ENCODE assay signal across 1 cellular context in the genomic region with DNA sequence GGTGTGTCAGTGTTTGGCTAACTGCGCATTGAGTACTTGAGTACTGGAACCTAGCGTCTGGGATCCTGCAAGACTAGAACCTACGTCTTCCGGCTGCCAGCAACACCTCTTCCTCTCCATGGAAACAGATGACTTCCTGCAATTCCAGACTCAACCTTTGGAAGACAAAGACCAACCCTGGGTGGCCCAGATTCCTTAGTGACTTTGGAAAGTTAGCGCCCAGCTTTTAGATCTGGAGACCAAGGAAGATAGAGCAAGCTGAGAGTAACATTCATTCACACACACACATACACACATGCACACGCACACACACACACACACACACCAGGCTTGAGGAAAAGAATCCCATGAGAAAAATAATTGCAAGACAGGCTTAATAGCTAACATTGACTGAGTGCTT.
TF ChIP-seq lines count a peak whose summit lies in the region.

No MANE protein-coding gene starts in this region.

TF ChIP-seq in K562, 482 proteins besides CTCF, POLR2A, EP300 and RAD21:
- TF ChIP-seq ZNF436 (CRISPR knock-in tag; IDR thresholded peaks at IDR 0.05) (no peak), POLR2AphosphoS2 (IDR thresholded peaks at IDR 0.05; ENCODE audit: low read length) (peak; percentile 3; the same call in 1 of the 2 replicates), ZNF146 (CRISPR knock-in tag; IDR thresholded peaks at IDR 0.05; ENCODE audit: unreplicated experiment) (no peak), ZNF324 (CRISPR knock-in tag; IDR thresholded peaks at IDR 0.05) (no peak), RBM15 (IDR thresholded peaks at IDR 0.05; ENCODE audit: insufficient read depth, low read length) (no peak), SMC3 (conservative IDR thresholded peaks at IDR 0.05; ENCODE audit: insufficient read depth, low read depth, low read length) (no peak)
